In genomic region chr7:93062599-93062998, GRCh38 we compare ENCODE assay signal across 14 cellular contexts. TPM values are rescaled to one million over a fixed set of nuclear protein-coding genes. Genes with fewer than 3 reads are reported as not detected.
DNase-seq lines count a peak whose midpoint lies in the region; ATAC-seq and TF ChIP-seq lines count a peak whose summit lies in the region.
"Had no signal": no experiment of that assay in that cellular context is flagged by ENCODE, and none has a peak within 500 bp of the region (broad histone marks: within the 10 kb centered on the region; RNA-seq: fewer than 3 reads in every experiment).

No MANE protein-coding gene starts in this region.

- H3K79me2 ChIP-seq in KMS-11 (ENCODE audit: insufficient read depth, low read depth), result no peaks in the 10 kb centered on the region
- H3K79me2 ChIP-seq in parathyroid adenoma, result no peaks in the 10 kb centered on the region

- H3K4me2 ChIP-seq in KMS-11, result peak overlapping the region; percentile 62
- H3K4me2 ChIP-seq in parathyroid adenoma (ENCODE audit: low read length), result no peak overlapping the region

- peaks cover 26% of the 10 kb centered on the region for H3K4me1 ChIP-seq in KMS-11 (ENCODE audit: low read depth, poor library complexity, severe bottlenecking)
- peaks cover 4% of the 10 kb centered on the region for H3K4me1 ChIP-seq in parathyroid adenoma

- no peaks in the 10 kb centered on the region for H3K36me3 Mint-ChIP-seq in activated T-helper 17 cell treated with anti-CD3 and anti-CD28 coated beads, Interleukin-2, amount 50 U/mL, for 72 hours (ENCODE audit: low read depth)
- H3K36me3 Mint-ChIP-seq: IgD-negative memory B cell had no signal

- ATAC-seq in GM18867 (IDR thresholded peaks at IDR 0.05; ENCODE audit: unreplicated experiment) (peak; percentile 53), GM19328 (IDR thresholded peaks at IDR 0.05; ENCODE audit: unreplicated experiment) (no peak)
- ATAC-seq in activated T-helper 17 cell treated with anti-CD3 and anti-CD28 coated beads, Interleukin-2, amount 50 U/mL, for 72 hours (replicated peaks), result peak; percentile 32

- no peaks in the 10 kb centered on the region for H3K9me3 ChIP-seq in parathyroid adenoma (ENCODE audit: control insufficient read depth, low read length)

- no peaks in the 10 kb centered on the region for H3K4me1 Mint-ChIP-seq in activated T-helper 17 cell treated with anti-CD3 and anti-CD28 coated beads, Interleukin-2, amount 50 U/mL, for 72 hours
- H3K4me1 Mint-ChIP-seq: B cell, IgD-negative memory B cell had no signal

- DNase-seq in NOMO-1 (lab: John Stamatoyannopoulos, UW; ENCODE audit: unreplicated experiment in 2 of 2) (no peak), NCI-H526 treated with DMSO at 0.1 percent for 48 hours (lab: John Stamatoyannopoulos, UW) (no peak)
- DNase-seq: C1 segment of cervical spinal cord; CD4-positive, alpha-beta T cell; DND-41; GDM1; H7 had no signal

- no peaks in the 10 kb centered on the region for H3K27me3 ChIP-seq in KMS-11 (ENCODE audit: insufficient read depth, low read depth)
- no peaks in the 10 kb centered on the region for H3K27me3 ChIP-seq in parathyroid adenoma (ENCODE audit: control insufficient read depth, insufficient read depth, low read length)

- no peak overlapping the region for H3K4me3 Mint-ChIP-seq in activated T-helper 17 cell treated with anti-CD3 and anti-CD28 coated beads, Interleukin-2, amount 50 U/mL, for 72 hours
- H3K4me3 Mint-ChIP-seq: B cell; CD4-positive, alpha-beta T cell; IgD-negative memory B cell had no signal

- no peak overlapping the region for H3K27ac Mint-ChIP-seq in activated T-helper 17 cell treated with anti-CD3 and anti-CD28 coated beads, Interleukin-2, amount 50 U/mL, for 72 hours
- H3K27ac Mint-ChIP-seq: B cell; CD4-positive, alpha-beta T cell; IgD-negative memory B cell had no signal

- peak overlapping the region; percentile 14; the same call in 1 of the 2 replicates for H3K27ac ChIP-seq in KMS-11
- H3K27ac ChIP-seq in parathyroid adenoma, result no peak overlapping the region

- H3K36me3 ChIP-seq in KMS-11 (ENCODE audit: insufficient read depth) (no peaks in the 10 kb centered on the region), parathyroid adenoma (ENCODE audit: control insufficient read depth, insufficient read depth, low read length) (no peaks in the 10 kb centered on the region)

- no peak for TF ChIP-seq CTCF in KMS-11 (conservative IDR thresholded peaks at IDR 0.05; ENCODE audit: low read depth, low read length)
- TF ChIP-seq CTCF in parathyroid adenoma (IDR thresholded peaks at IDR 0.05), result no peak

- H2AFZ ChIP-seq in KMS-11 (ENCODE audit: low read depth) (peak overlapping the region; percentile 28; the same call in 1 of the 2 replicates), parathyroid adenoma (peak overlapping the region; percentile 57)

- H3K9me3 Mint-ChIP-seq in activated T-helper 17 cell treated with anti-CD3 and anti-CD28 coated beads, Interleukin-2, amount 50 U/mL, for 72 hours, result no peaks in the 10 kb centered on the region
- H3K9me3 Mint-ChIP-seq: CD4-positive, alpha-beta T cell had no signal

- peaks cover 11% of the 10 kb centered on the region for H3K27me3 Mint-ChIP-seq in activated T-helper 17 cell treated with anti-CD3 and anti-CD28 coated beads, Interleukin-2, amount 50 U/mL, for 72 hours

- H3K4me3 ChIP-seq in KMS-11 (IDR thresholded peaks at IDR 0.05; ENCODE audit: insufficient read depth, low read depth, low read length) (no peak overlapping the region), parathyroid adenoma (ENCODE audit: low read depth, low read length) (no peak overlapping the region)

- H4K20me1 ChIP-seq in KMS-11 (ENCODE audit: insufficient read depth), result no peaks in the 10 kb centered on the region

- no peak overlapping the region for H3K9ac ChIP-seq in KMS-11
- H3K9ac ChIP-seq in parathyroid adenoma, result no peak overlapping the region

RNA-seq across cellular contexts. Expression of gene SAMD9, which starts 55.2 kb away (rescaled TPM):
- total RNA-seq in activated T-helper 17 cell treated with anti-CD3 and anti-CD28 coated beads, Interleukin-2, amount 50 U/mL, for 72 hours, result 10 to 100 TPM; 23.1 to 35.7 TPM
